8 cellular contexts compared by ENCODE assay signal in genomic region chr12:120235369-120236123, GRCh38. TPM values are rescaled to one million over a fixed set of nuclear protein-coding genes. Genes with fewer than 3 reads are reported as not detected.
DNase-seq lines count a peak whose midpoint lies in the region; TF ChIP-seq lines count a peak whose summit lies in the region.

No MANE protein-coding gene starts in this region.

- peak overlapping the region; percentile 10 for H2AK5ac ChIP-seq in mesendoderm (ENCODE audit: low read length)

- peaks cover 23% of the 10 kb centered on the region for H3K79me1 ChIP-seq in mesendoderm (ENCODE audit: low read length)

- POLR2A ChIA-PET in A673 (lab: Charles Lee; ENCODE audit: low non-redundant PET): interaction anchor here (0.6 to 1.8 kb wide), 3 partner anchors 17 to 82 kb away, joined by 3 to 7 read pairs (median 3); partner anchors contain the start of gene RNU4-2

- H3K9me3 ChIP-seq in A673 (ENCODE audit: low read depth, low read length, poor library complexity, severe bottlenecking) (no peaks in the 10 kb centered on the region), HUES64 (ENCODE audit: insufficient read depth, low read depth, low read length) (no peaks in the 10 kb centered on the region)

- peak overlapping the region; percentile 14 for H2BK5ac ChIP-seq in mesendoderm (ENCODE audit: low read length)

- no peak overlapping the region for H3K4me2 ChIP-seq in mesendoderm (ENCODE audit: low read length)

- CTCF ChIA-PET in A673 (lab: Charles Lee): interaction anchor here (0.8 to 2.5 kb wide), 7 partner anchors 8 to 48 kb away, joined by 3 to 25 read pairs (median 11); partner anchors contain the start of gene PXN

- H3K4me1 ChIP-seq in A673 (ENCODE audit: insufficient read depth, low read length, poor library complexity, severe bottlenecking) (peaks cover 68% of the 10 kb centered on the region), HUES64 (ENCODE audit: insufficient read depth, low read length) (peaks cover 61% of the 10 kb centered on the region), mesendoderm (ENCODE audit: control insufficient read depth, low read depth, low read length) (peaks cover 43% of the 10 kb centered on the region)

- peak overlapping the region; percentile 61 for H3K56ac ChIP-seq in mesendoderm (ENCODE audit: low read length)

- peak overlapping the region; percentile 38 for H3K27ac ChIP-seq in A673 (ENCODE audit: low read depth, low read length, poor library complexity, severe bottlenecking)
- peak overlapping the region; percentile 68 for H3K27ac ChIP-seq in HUES64 (ENCODE audit: low read depth, low read length)
- H3K27ac ChIP-seq in caudate nucleus (ENCODE audit: low read depth, low read length): peak overlapping the region; percentile 76
- peak overlapping the region; percentile 81 for H3K27ac ChIP-seq in mesendoderm (ENCODE audit: low read depth, low read length)

- WGBS in HUES64: 88% methylated on average over 15 of the region's 15 CpGs
- no CpG with 5 or more reads among the region's 15 CpGs for WGBS in mesendoderm (ENCODE audit: extremely low coverage, insufficient coverage, low lambda C conversion rate)

- no peak overlapping the region for H3K23ac ChIP-seq in mesendoderm (ENCODE audit: low read length)

- TF ChIP-seq CTCF in A673 (conservative IDR thresholded peaks at IDR 0.05; ENCODE audit: low read depth, low read length): peak; percentile 61

- no peak overlapping the region for H4K5ac ChIP-seq in mesendoderm (ENCODE audit: low read length)

- H3K18ac ChIP-seq in mesendoderm (ENCODE audit: low read length): peak overlapping the region; percentile 3

- intact Hi-C loops in A673 (cut with micrococcal nuclease; ENCODE audit: unreplicated experiment): no loop called here

- H3K79me2 ChIP-seq in mesendoderm (ENCODE audit: control insufficient read depth, insufficient read depth, low read length): peaks cover 74% of the 10 kb centered on the region

- peak; percentile 61 for DNase-seq in A673 (ENCODE audit: low spot score)
- DNase-seq in caudate nucleus (lab: John Stamatoyannopoulos, UW): no peak
- peak; percentile 79 for DNase-seq in mesendoderm
- no peak for DNase-seq in occipital lobe (lab: John Stamatoyannopoulos, UW)
- DNase-seq in hypothalamus (lab: John Stamatoyannopoulos, UW): no peak
- DNase-seq in NCI-H510A treated with DMSO at 0.1 percent for 48 hours (lab: John Stamatoyannopoulos, UW): no peak
- DNase-seq in GOT3 (lab: John Stamatoyannopoulos, UW): no peak

- H3K27me3 ChIP-seq in A673 (replicated peaks; ENCODE audit: insufficient read depth, low read depth, low read length, poor library complexity): no peaks in the 10 kb centered on the region
- H3K27me3 ChIP-seq in HUES64 (ENCODE audit: insufficient read depth, low read length): no peaks in the 10 kb centered on the region
- H3K27me3 ChIP-seq in mesendoderm (ENCODE audit: insufficient read depth, low read length, poor library complexity): no peaks in the 10 kb centered on the region

- H2BK15ac ChIP-seq in mesendoderm (replicated peaks; ENCODE audit: low read depth): no peak overlapping the region

- no peak overlapping the region for H4K8ac ChIP-seq in mesendoderm (ENCODE audit: low read depth, low read length)

- H3K36me3 ChIP-seq in A673 (ENCODE audit: insufficient read depth, low read length, poor library complexity, severe bottlenecking) (no peaks in the 10 kb centered on the region), HUES64 (ENCODE audit: insufficient read depth, low read length) (no peaks in the 10 kb centered on the region), mesendoderm (ENCODE audit: control insufficient read depth, insufficient read depth, low read length) (no peaks in the 10 kb centered on the region)

- BruUV-seq in A673 (replicated peaks; lab: Mats Ljungman, UMichigan): no TSS peak

- peak overlapping the region; percentile 6 for H2BK120ac ChIP-seq in mesendoderm (ENCODE audit: low read depth, low read length)

- peak overlapping the region; percentile 46 for H3K4ac ChIP-seq in mesendoderm (ENCODE audit: low read depth, low read length)

- H3K4me3 ChIP-seq in A673 (ENCODE audit: low read depth, low read length, poor library complexity, severe bottlenecking): no peak overlapping the region
- H3K4me3 ChIP-seq in HUES64 (ENCODE audit: low read length): no peak overlapping the region
- H3K4me3 ChIP-seq in mesendoderm (ENCODE audit: low read length): no peak overlapping the region

- H3K9ac ChIP-seq in HUES64 (ENCODE audit: low read depth, low read length) (no peak overlapping the region), mesendoderm (ENCODE audit: low read length) (peak overlapping the region; percentile 36)

RNA-seq across cellular contexts. Expression of gene PXN, which starts 30.0 kb away (rescaled TPM):
- total RNA-seq in A673 (2021) (110 and 127 TPM in 2 replicates), occipital lobe (2.8 TPM)
- polyA plus RNA-seq in HUES64 (2013, experiment 1 of 2): 46.3 TPM
- polyA plus RNA-seq in HUES64 (2013, experiment 2 of 2): 52.9 TPM
- polyA plus RNA-seq in mesendoderm (2013, experiment 1 of 2): 147 TPM
- polyA plus RNA-seq in mesendoderm (2013, experiment 2 of 2): 148 TPM

RNA-seq across cellular contexts. Expression of gene RPLP0, which starts 34.6 kb away (rescaled TPM):
- total RNA-seq in A673 (2021) (1,951 and 2,047 TPM in 2 replicates), occipital lobe (1,592 TPM)
- polyA plus RNA-seq in HUES64 (2013, experiment 1 of 2): 3,198 TPM
- polyA plus RNA-seq in HUES64 (2013, experiment 2 of 2): 3,274 TPM
- polyA plus RNA-seq in mesendoderm (2013, experiment 1 of 2): 3,852 TPM
- 3,764 TPM for polyA plus RNA-seq in mesendoderm (2013, experiment 2 of 2)

RNA-seq across cellular contexts. Expression of gene GCN1, which starts 41.0 kb away (rescaled TPM):
- total RNA-seq in A673 (2021) (129 and 131 TPM in 2 replicates), occipital lobe (53.7 TPM)
- 47.5 TPM for polyA plus RNA-seq in HUES64 (2013, experiment 1 of 2)
- polyA plus RNA-seq in HUES64 (2013, experiment 2 of 2): 48.9 TPM
- 33.6 TPM for polyA plus RNA-seq in mesendoderm (2013, experiment 1 of 2)
- 32.3 TPM for polyA plus RNA-seq in mesendoderm (2013, experiment 2 of 2)

RNA-seq across cellular contexts. Expression of gene RNU4-2, which starts 56.2 kb away (rescaled TPM):
- total RNA-seq in A673 (2021) (2,640 and 2,668 TPM in 2 replicates), occipital lobe (under 0.01 TPM)
- polyA plus RNA-seq in HUES64 (2013, experiment 1 of 2): 11,225 TPM
- polyA plus RNA-seq in HUES64 (2013, experiment 2 of 2): 13,281 TPM
- polyA plus RNA-seq in mesendoderm (2013, experiment 1 of 2): not detected
- polyA plus RNA-seq in mesendoderm (2013, experiment 2 of 2): not detected

RNA-seq across cellular contexts. Expression of gene RNU4-1, which starts 57.5 kb away (rescaled TPM):
- total RNA-seq in A673 (2021) (1,130 and 1,293 TPM in 2 replicates), occipital lobe (under 0.01 TPM)
- 10,262 TPM for polyA plus RNA-seq in HUES64 (2013, experiment 1 of 2)
- polyA plus RNA-seq in HUES64 (2013, experiment 2 of 2): 12,216 TPM
- not detected for polyA plus RNA-seq in mesendoderm (2013, experiment 1 of 2)
- not detected for polyA plus RNA-seq in mesendoderm (2013, experiment 2 of 2)

Comparison
In these comparisons a context has a peak if more than half of its experiments do, and no peak if none do; other contexts are left out.
1. DNase-seq: peak in A673 (single experiment) and mesendoderm (single experiment); none in caudate nucleus (0 of 61), occipital lobe (single experiment), hypothalamus (0 of 51), NCI-H510A treated with DMSO at 0.1 percent for 48 hours (single experiment) and GOT3 (single experiment).
2. RNA of gene PXN, which starts 30.0 kb away (total RNA-seq): 110 to 127 TPM in A673; 2.8 TPM in occipital lobe (single experiment); every median in the first group is over 10 times any median in the second.
3. Peak in every context shown above with its lines, with median percentiles within 50 percentile points of each other: H3K27ac ChIP-seq.